ENCODE assay signal across 17 cellular contexts in genomic region chr4:1785592-1785991, GRCh38.
"Had no signal": no experiment of that assay in that cellular context is flagged by ENCODE, and none has a peak within 500 bp of the region (broad histone marks: within the 10 kb centered on the region; RNA-seq: fewer than 3 reads in every experiment).

No MANE protein-coding gene starts in this region.

- H3K9me3 ChIP-seq: prostate gland, tibial nerve, uterus had no signal

- FAIRE-seq: endometrium, TTC549 had no signal

- H3K27me3 ChIP-seq: tibial nerve, uterus had no signal

- H3K36me3 ChIP-seq: prostate gland, tibial nerve, uterus had no signal

- H3K4me1 ChIP-seq: prostate gland, uterus had no signal

- H3K4me3 ChIP-seq: coronary artery, prostate gland, SK-N-MC, tibial nerve, uterus had no signal

- DNase-seq: activated CD4-positive, alpha-beta T cell treated with anti-CD3 and anti-CD28 coated beads for 36 hours; activated CD4-positive, alpha-beta T cell treated with anti-CD3 and anti-CD28 coated beads, Interleukin-2, amount 50 U/mL, for 48 hours; activated gamma-delta T cell treated with Interleukin-2 at 50 U/mL for 16 hours; activated T-cell treated with anti-CD3 and anti-CD28 coated beads for 4 hours; central memory CD4-positive, alpha-beta T cell; midbrain; stimulated activated CD4-positive, alpha-beta T cell treated with anti-CD3 and anti-CD28 coated beads, Interleukin-4, amount 100 ng/mL, for 24 hours; uterus had no signal

- ATAC-seq: activated CD4-positive, alpha-beta T cell treated with anti-CD3 and anti-CD28 coated beads for 36 hours; activated naive CD4-positive, alpha-beta T cell treated with anti-CD3 and anti-CD28 coated beads, Interleukin-2, amount 50 U/mL, for 72 hours; esophagus mucosa; stimulated activated effector memory CD8-positive, alpha-beta T cell treated with anti-CD3 and anti-CD28 coated beads, Interleukin-12 subunit alpha, Interleukin-12 subunit beta, amount 100 ng/mL, for 72 hours had no signal

- H3K27ac ChIP-seq: prostate gland, SK-N-MC, uterus had no signal
